ENCODE assay signal across 8 cellular contexts in genomic region chr11:33722579-33723234, GRCh38.
DNase-seq lines count a peak whose midpoint lies in the region; ATAC-seq and TF ChIP-seq lines count a peak whose summit lies in the region.

No MANE protein-coding gene starts in this region.

- no peak for TF ChIP-seq CTCF in foreskin fibroblast (IDR thresholded peaks at IDR 0.05; ENCODE audit: low read depth, low read length)

- intact Hi-C loops in head of caudate nucleus (cut with DNase I): no loop called here

- DNase-seq in foreskin fibroblast (peak; percentile 73 to 77), head of caudate nucleus (no peak), kidney glomerular epithelial cell (lab: John Stamatoyannopoulos, UW) (no peak), NCI-H1436 (lab: John Stamatoyannopoulos, UW) (no peak)
- peak; percentile 62 to 68 for DNase-seq in stimulated activated CD8-positive, alpha-beta memory T cell treated with anti-CD3 and anti-CD28 coated beads, Interleukin-15, amount 100 ng/mL, for 48 hours (ENCODE audit: low read depth in 2 of 2)

- ATAC-seq in GM18508 (IDR thresholded peaks at IDR 0.05; ENCODE audit: insufficient read depth, unreplicated experiment) (peak; percentile 82), HG02571 (IDR thresholded peaks at IDR 0.05; ENCODE audit: unreplicated experiment) (peak; percentile 81), SK-N-SH treated with all-trans-retinoic acid at 6 μM for 48 hours (peak; percentile 25)

- no peak overlapping the region for H3K4me3 ChIP-seq in foreskin fibroblast (ENCODE audit: low read depth in 1 of 2, low read length in 2 of 2)

TF ChIP-seq in SK-N-SH treated with all-trans-retinoic acid at 6 μM for 48 hours, 23 proteins besides CTCF, POLR2A, EP300 and RAD21:
- TF ChIP-seq CSDC2 (CRISPR knock-in tag; IDR thresholded peaks at IDR 0.05) (no peak), POU6F1 (CRISPR knock-in tag; IDR thresholded peaks at IDR 0.05; ENCODE audit: borderline replicate concordance, low read depth) (no peak), ZFP3 (CRISPR knock-in tag; IDR thresholded peaks at IDR 0.05) (no peak), SNAI2 (CRISPR knock-in tag; IDR thresholded peaks at IDR 0.05) (no peak), BACH2 (CRISPR knock-in tag; IDR thresholded peaks at IDR 0.05; ENCODE audit: borderline replicate concordance) (no peak), PATZ1 (CRISPR knock-in tag; IDR thresholded peaks at IDR 0.05; ENCODE audit: borderline replicate concordance) (no peak)
TF ChIP-seq in SK-N-SH treated with all-trans-retinoic acid at 6 μM for 48 hours: peak in this region for 0.

Comparison
In these comparisons a context has a peak if more than half of its experiments do, and no peak if none do; other contexts are left out.
1. ATAC-seq: peak in every context shown above with its lines; median percentile 82 in GM18508; 81 in HG02571; 25 in SK-N-SH treated with all-trans-retinoic acid at 6 μM for 48 hours.
2. DNase-seq: peak in foreskin fibroblast (2 of 2) and stimulated activated CD8-positive, alpha-beta memory T cell treated with anti-CD3 and anti-CD28 coated beads, Interleukin-15, amount 100 ng/mL, for 48 hours (2 of 2); none in head of caudate nucleus (0 of 42), kidney glomerular epithelial cell (single experiment) and NCI-H1436 (single experiment).